9 cellular contexts compared by ENCODE assay signal in genomic region chr6:157019115-157019628, GRCh38.
A peak's percentile ranks its signal among the peaks of the same experiment; 100 is the strongest.
DNase-seq lines count a peak whose midpoint lies in the region; ATAC-seq, FAIRE-seq and TF ChIP-seq lines count a peak whose summit lies in the region.
"Had no signal": no experiment of that assay in that cellular context is flagged by ENCODE, and none has a peak within 500 bp of the region (broad histone marks: within the 10 kb centered on the region; RNA-seq: fewer than 3 reads in every experiment).

No MANE protein-coding gene starts in this region.

- H3K36me3 ChIP-seq in fibroblast of lung (ENCODE audit: control insufficient read depth, insufficient read depth, low read length): no peaks in the 10 kb centered on the region

- H2AFZ ChIP-seq in fibroblast of lung (ENCODE audit: low read length): no peak overlapping the region

- H4K20me1 ChIP-seq in fibroblast of lung (ENCODE audit: control insufficient read depth, extremely low read depth, insufficient read depth, low read length): no peaks in the 10 kb centered on the region

- H3K9me3 ChIP-seq in fibroblast of lung (ENCODE audit: control insufficient read depth, insufficient read depth, low read depth, low read length): no peaks in the 10 kb centered on the region

- H3K36me3 Mint-ChIP-seq in stimulated activated naive CD8-positive, alpha-beta T cell treated with anti-CD3 and anti-CD28 coated beads, Interleukin-15, Interleukin-2, amounts not matched to agents 100 ng/mL and 50 ng/mL, for 24 hours (ENCODE audit: low read depth): no peaks in the 10 kb centered on the region

- H3K4me3 ChIP-seq in fibroblast of lung (replicated peaks in 1 of 4; ENCODE audit: control extremely low read depth in 1 of 4, insufficient read depth in 1 of 4, low read depth in 3 of 4, low read length in 4 of 4): no peak overlapping the region

- no peak for ATAC-seq in stimulated activated naive CD8-positive, alpha-beta T cell treated with anti-CD3 and anti-CD28 coated beads, Interleukin-15, Interleukin-2, amounts not matched to agents 100 U/mL and 50 U/mL, for 24 hours
- ATAC-seq in HG02973 (IDR thresholded peaks at IDR 0.05; ENCODE audit: unreplicated experiment): no peak
- no peak for ATAC-seq in GM18870 (IDR thresholded peaks at IDR 0.05; ENCODE audit: unreplicated experiment)
- ATAC-seq in HG02885 (IDR thresholded peaks at IDR 0.05; ENCODE audit: poor library complexity, unreplicated experiment): no peak

- peak overlapping the region; percentile 91 for H3K4me3 Mint-ChIP-seq in stimulated activated naive CD8-positive, alpha-beta T cell treated with anti-CD3 and anti-CD28 coated beads, Interleukin-15, Interleukin-2, amounts not matched to agents 100 ng/mL and 50 ng/mL, for 24 hours

- no peak overlapping the region for H3K9ac ChIP-seq in fibroblast of lung (ENCODE audit: insufficient read depth, low read length)

- H3K4me2 ChIP-seq in fibroblast of lung (ENCODE audit: extremely low read depth, insufficient read depth, low read length): peak overlapping the region; percentile 30

- FAIRE-seq in RCC 7860 (lab: Jason Lieb, UNC): no peak

- H3K27ac ChIP-seq in fibroblast of lung (ENCODE audit: insufficient read depth, low read length): peak overlapping the region; percentile 22

- DNase-seq in stimulated activated naive CD8-positive, alpha-beta T cell treated with anti-CD3 and anti-CD28 coated beads, Interleukin-15, Interleukin-2, amounts not matched to agents 100 U/mL and 50 U/mL, for 24 hours: no peak
- DNase-seq in RCC 7860 (ENCODE audit: low spot score) (peak; percentile 26), fibroblast of lung (ENCODE audit: low read depth in 2 of 2) (no peak), NCI-H2171 treated with DMSO at 0.1 percent for 48 hours (lab: John Stamatoyannopoulos, UW) (no peak)
- DNase-seq: NCI-H446 treated with DMSO at 0.1 percent for 48 hours had no signal

- no peaks in the 10 kb centered on the region for H3K27me3 Mint-ChIP-seq in stimulated activated naive CD8-positive, alpha-beta T cell treated with anti-CD3 and anti-CD28 coated beads, Interleukin-15, Interleukin-2, amounts not matched to agents 100 ng/mL and 50 ng/mL, for 24 hours

- H3K4me1 Mint-ChIP-seq in stimulated activated naive CD8-positive, alpha-beta T cell treated with anti-CD3 and anti-CD28 coated beads, Interleukin-15, Interleukin-2, amounts not matched to agents 100 ng/mL and 50 ng/mL, for 24 hours (ENCODE audit: low read depth): peaks cover 54% of the 10 kb centered on the region

- peak overlapping the region; percentile 64 for H3K27ac Mint-ChIP-seq in stimulated activated naive CD8-positive, alpha-beta T cell treated with anti-CD3 and anti-CD28 coated beads, Interleukin-15, Interleukin-2, amounts not matched to agents 100 ng/mL and 50 ng/mL, for 24 hours

- no peaks in the 10 kb centered on the region for H3K9me3 Mint-ChIP-seq in stimulated activated naive CD8-positive, alpha-beta T cell treated with anti-CD3 and anti-CD28 coated beads, Interleukin-15, Interleukin-2, amounts not matched to agents 100 ng/mL and 50 ng/mL, for 24 hours

- peaks cover 30% of the 10 kb centered on the region for H3K79me2 ChIP-seq in fibroblast of lung (ENCODE audit: control insufficient read depth, insufficient read depth, low read length)

- no peaks in the 10 kb centered on the region for H3K27me3 ChIP-seq in fibroblast of lung (ENCODE audit: control insufficient read depth, insufficient read depth, low read length)

- TF ChIP-seq CTCF in fibroblast of lung (conservative IDR thresholded peaks at IDR 0.05 in 1 of 2, IDR thresholded peaks at IDR 0.05 in 1 of 2; ENCODE audit: low read depth in 1 of 2, low read length in 2 of 2): no peak

- peaks cover 7% of the 10 kb centered on the region for H3K4me1 ChIP-seq in fibroblast of lung (ENCODE audit: control insufficient read depth, extremely low read depth, insufficient read depth, low read length)
